8 cellular contexts compared by ENCODE assay signal in genomic region chr7:102395958-102396709, GRCh38. TPM values are rescaled to one million over a fixed set of nuclear protein-coding genes. Genes with fewer than 3 reads are reported as not detected.
DNase-seq lines count a peak whose midpoint lies in the region; ATAC-seq and TF ChIP-seq lines count a peak whose summit lies in the region.

Gene PRKRIP1, plus strand, starts transcription at chr7:102396363. Its CDS starts 49 bp downstream, at chr7:102396412.

- peak within 1 kb of the TSS; percentile 61 to 86 for H3K4me3 ChIP-seq in right atrium auricular region
- H3K4me3 ChIP-seq in psoas muscle = peak within 1 kb of the TSS; percentile 79
- peak within 1 kb of the TSS; percentile 74 for H3K4me3 ChIP-seq in urinary bladder (ENCODE audit: low read depth, low read length)

- ATAC-seq in GM18499 (IDR thresholded peaks at IDR 0.05; ENCODE audit: insufficient read depth, unreplicated experiment) (peak; percentile 95), HG02943 (IDR thresholded peaks at IDR 0.05; ENCODE audit: low read depth, unreplicated experiment) (peak; percentile 97), psoas muscle (peak; percentile 86 to 91 (median 87))

- H3K4me1 ChIP-seq in right atrium auricular region (peaks cover 0 to 10% of the 10 kb centered on the region in 2 donors), psoas muscle (peaks cover 6% of the 10 kb centered on the region), urinary bladder (ENCODE audit: insufficient read depth) (no peaks in the 10 kb centered on the region)

- H3K27me3 ChIP-seq in right atrium auricular region = no peaks in the 10 kb centered on the region
- no peaks in the 10 kb centered on the region for H3K27me3 ChIP-seq in psoas muscle (ENCODE audit: insufficient read depth in 3 of 3, low read length in 2 of 3)

- H3K9me3 ChIP-seq in right atrium auricular region (no peaks in the 10 kb centered on the region), psoas muscle (no peaks in the 10 kb centered on the region)

- DNase-seq in NCI-H187 treated with DMSO at 0.1 percent for 48 hours (lab: John Stamatoyannopoulos, UW) (peak; percentile 68), T-helper 2 cell (peak; percentile 69 to 98 (median 86)), amygdala (lab: John Stamatoyannopoulos, UW) (peak; percentile 13 to 94 (median 82)), right atrium auricular region (ENCODE audit: low spot score) (peak; percentile 91), psoas muscle (peak; percentile 83 to 89)

- peaks cover 18% of the 10 kb centered on the region for H3K36me3 ChIP-seq in right atrium auricular region
- peaks cover 0 to 40% of the 10 kb centered on the region in 2 donors for H3K36me3 ChIP-seq in psoas muscle (ENCODE audit: insufficient read depth in 1 of 2, low read depth in 1 of 2)
- H3K36me3 ChIP-seq in urinary bladder (ENCODE audit: insufficient read depth) = no peaks in the 10 kb centered on the region

- peak within 1 kb of the TSS; percentile 71 to 76 for H3K27ac ChIP-seq in right atrium auricular region
- H3K27ac ChIP-seq in psoas muscle = peak within 1 kb of the TSS; percentile 82
- peak within 1 kb of the TSS; percentile 85 for H3K27ac ChIP-seq in urinary bladder (ENCODE audit: low read depth)

- TF ChIP-seq CTCF in right atrium auricular region (IDR thresholded peaks at IDR 0.05) (no peak), psoas muscle (IDR thresholded peaks at IDR 0.05) (no peak)

- intact Hi-C loops in psoas muscle (cut with DNase I) = no loop called here

- 0 to 1% (median 0%) methylated on average over 54 to 55 of the region's 57 CpGs for whole genome bisulfite sequencing in psoas muscle, 3 donors
- WGBS in urinary bladder = under 1% methylated on average over 55 of the region's 57 CpGs

RNA-seq across cellular contexts. Expression of gene PRKRIP1, which starts in this region (rescaled TPM):
- total RNA-seq in right atrium auricular region = 1 to 10 TPM; 9.6 to 9.8 TPM
- 10 to 100 TPM in 3 of 4 donors, 1 to 10 TPM in 1; 9.7 to 20.1 (median 13.2) TPM for total RNA-seq in psoas muscle
- 10 to 100 TPM; 13.1 to 20.4 (median 15.9) TPM for polyA plus RNA-seq in psoas muscle
- total RNA-seq in urinary bladder = 15.2 TPM
- 23.8 TPM for polyA plus RNA-seq in urinary bladder

Comparison
In these comparisons a context has a peak if more than half of its experiments do, and no peak if none do; other contexts are left out.
1. Peak in every context shown above with its lines: DNase-seq, ATAC-seq, H3K4me3 ChIP-seq and H3K27ac ChIP-seq.